32 cellular contexts compared by ENCODE assay signal in the genomic region with DNA sequence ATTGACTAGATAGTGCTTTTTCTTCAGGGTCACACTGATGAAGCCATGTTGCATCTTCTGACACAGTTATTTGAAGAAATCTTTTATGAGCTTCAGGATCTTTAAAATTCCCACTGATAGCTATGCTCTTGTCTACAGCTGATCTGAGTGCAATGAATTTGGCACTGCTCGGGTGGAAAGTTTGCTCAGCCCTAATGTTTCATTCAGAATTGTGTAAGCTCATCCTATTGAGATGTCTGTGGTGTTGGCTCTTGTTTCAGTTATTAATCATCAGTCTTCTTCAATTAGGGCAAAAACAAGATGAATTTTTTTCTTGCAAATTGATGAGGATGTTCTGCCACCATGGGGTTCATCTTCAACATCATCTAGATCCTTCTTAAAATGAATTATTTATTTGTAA.
"Had no signal": no experiment of that assay in that cellular context is flagged by ENCODE, and none has a peak within 500 bp of the region (broad histone marks: within the 10 kb centered on the region; RNA-seq: fewer than 3 reads in every experiment).

No MANE protein-coding gene starts in this region.

- H3K27ac Mint-ChIP-seq: dendritic cell treated with granulocyte-macrophage colony-stimulating factor and Interleukin-4, amounts not matched to agents 40 ng/mL and 50 ng/mL, for 4 days; endodermal cell; mesothelial cell of epicardium; naive B cell; natural killer cell treated with Interleukin-12 subunit alpha and Interleukin-12 subunit beta and Interleukin-15 and Interleukin-18, amount 100 ng/mL, for 72 hours; progenitor cell of endocrine pancreas; stimulated activated effector memory CD8-positive, alpha-beta T cell treated with anti-CD3 and anti-CD28 coated beads, Interleukin-12 subunit alpha, Interleukin-12 subunit beta, amount 100 ng/mL, for 72 hours had no signal

- H3K4me1 ChIP-seq: colonic mucosa, esophagus muscularis mucosa, gastrocnemius medialis, pancreas, right lobe of liver, stomach, testis, tibial artery, upper lobe of right lung, uterus had no signal

- H3K9me3 ChIP-seq: colonic mucosa, esophagus muscularis mucosa, gastrocnemius medialis, neutrophil, pancreas, right lobe of liver, stomach, testis, tibial artery, upper lobe of right lung, uterus had no signal

- H3K36me3 Mint-ChIP-seq: mesothelial cell of epicardium; naive B cell; stimulated activated effector memory CD8-positive, alpha-beta T cell treated with anti-CD3 and anti-CD28 coated beads, Interleukin-12 subunit alpha, Interleukin-12 subunit beta, amount 100 ng/mL, for 72 hours had no signal

- FAIRE-seq: kidney, pancreas had no signal

- ATAC-seq: gastrocnemius medialis; left lobe of liver; mucosa of descending colon; natural killer cell treated with Interleukin-12 subunit alpha and Interleukin-12 subunit beta and Interleukin-15 and Interleukin-18, amount 100 ng/mL, for 72 hours; pancreas; right lobe of liver; stimulated activated effector memory CD8-positive, alpha-beta T cell treated with anti-CD3 and anti-CD28 coated beads, Interleukin-12 subunit alpha, Interleukin-12 subunit beta, amount 100 ng/mL, for 72 hours; upper lobe of right lung had no signal

- H3K27ac ChIP-seq: colonic mucosa, esophagus muscularis mucosa, gastrocnemius medialis, neutrophil, pancreas, right lobe of liver, stomach, testis, tibial artery, upper lobe of right lung, uterus had no signal

- H3K27me3 ChIP-seq: colonic mucosa, esophagus muscularis mucosa, gastrocnemius medialis, neutrophil, pancreas, right lobe of liver, stomach, testis, tibial artery, upper lobe of right lung, uterus had no signal

- H3K9me3 Mint-ChIP-seq: dendritic cell treated with granulocyte-macrophage colony-stimulating factor and Interleukin-4, amounts not matched to agents 40 ng/mL and 50 ng/mL, for 4 days; endodermal cell; natural killer cell treated with Interleukin-12 subunit alpha and Interleukin-12 subunit beta and Interleukin-15 and Interleukin-18, amount 100 ng/mL, for 72 hours; neural crest cell had no signal

- H3K4me1 Mint-ChIP-seq: naive B cell; stimulated activated effector memory CD8-positive, alpha-beta T cell treated with anti-CD3 and anti-CD28 coated beads, Interleukin-12 subunit alpha, Interleukin-12 subunit beta, amount 100 ng/mL, for 72 hours had no signal

- H3K27me3 Mint-ChIP-seq: dendritic cell treated with granulocyte-macrophage colony-stimulating factor and Interleukin-4, amounts not matched to agents 40 ng/mL and 50 ng/mL, for 4 days; naive B cell; natural killer cell treated with Interleukin-12 subunit alpha and Interleukin-12 subunit beta and Interleukin-15 and Interleukin-18, amount 100 ng/mL, for 72 hours; progenitor cell of endocrine pancreas had no signal

- H3K4me3 Mint-ChIP-seq: dendritic cell treated with granulocyte-macrophage colony-stimulating factor and Interleukin-4, amounts not matched to agents 40 ng/mL and 50 ng/mL, for 4 days; endodermal cell; mesothelial cell of epicardium; naive B cell; natural killer cell treated with Interleukin-12 subunit alpha and Interleukin-12 subunit beta and Interleukin-15 and Interleukin-18, amount 100 ng/mL, for 72 hours; neural crest cell; stimulated activated effector memory CD8-positive, alpha-beta T cell treated with anti-CD3 and anti-CD28 coated beads, Interleukin-12 subunit alpha, Interleukin-12 subunit beta, amount 100 ng/mL, for 72 hours had no signal

- H3K36me3 ChIP-seq: colonic mucosa, esophagus muscularis mucosa, gastrocnemius medialis, neutrophil, pancreas, right lobe of liver, stomach, tibial artery, upper lobe of right lung, uterus had no signal

- DNase-seq: colonic mucosa; effector CD8-positive, alpha-beta T cell; endodermal cell; gastrocnemius medialis; head of caudate nucleus; kidney; mesenchymal stem cell; mucosa of descending colon; naive B cell; pancreas; right lobe of liver; stimulated activated CD4-positive, alpha-beta T cell treated with anti-CD3 and anti-CD28 coated beads, Interleukin-12 subunit alpha, Interleukin-12 subunit beta, amount 100 ng/mL, for 4 hours; stimulated activated CD4-positive, alpha-beta T cell treated with anti-CD3 and anti-CD28 coated beads, Interleukin-1b, Interleukin-23, amount 100 ng/mL, for 48 hours; stimulated activated CD4-positive, alpha-beta T cell treated with anti-CD3 and anti-CD28 coated beads, Interleukin-4, amount 100 ng/mL, for 1 hour; stimulated activated naive CD4-positive, alpha-beta T cell treated with Interleukin-2 at 50 U/mL for 16 hours; stomach; substantia nigra; testis; tibial artery; upper lobe of right lung; uterus had no signal

- H3K4me3 ChIP-seq: colonic mucosa, esophagus muscularis mucosa, gastrocnemius medialis, lung, mucosa of descending colon, pancreas, right lobe of liver, smooth muscle cell, stomach, testis, tibial artery, upper lobe of right lung, uterus had no signal
